Comparison of ENCODE assay signal across 5 cellular contexts in the genomic region with DNA sequence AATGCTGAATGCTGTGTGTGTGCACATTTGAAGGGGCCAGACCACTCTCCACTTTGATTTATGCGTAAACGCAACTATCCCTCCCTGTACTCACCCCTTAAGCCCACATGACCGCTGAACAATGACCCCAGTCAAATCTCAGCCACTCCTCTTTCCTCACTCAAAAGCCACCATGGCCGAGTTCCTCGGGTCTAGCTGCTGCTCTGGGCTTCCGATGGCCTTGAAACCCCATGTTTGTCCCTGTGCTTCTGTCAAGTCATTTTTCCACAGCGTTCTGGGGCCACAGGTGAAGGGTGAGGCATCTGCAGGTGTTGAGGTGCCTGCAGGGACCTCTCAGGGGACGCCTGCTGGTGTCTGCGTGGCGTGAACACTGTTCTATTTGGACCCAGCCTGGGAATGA.
"Had no signal": no experiment of that assay in that cellular context is flagged by ENCODE, and none has a peak within 500 bp of the region (broad histone marks: within the 10 kb centered on the region; RNA-seq: fewer than 3 reads in every experiment).

No MANE protein-coding gene starts in this region.

- H3K4me3 ChIP-seq: GM23248 had no signal

- H3K27ac ChIP-seq: GM23248 had no signal

- H3K9ac ChIP-seq: GM23248 had no signal

- H2AFZ ChIP-seq: GM23248 had no signal

- DNase-seq: GM23248, GOT3, H7, HCEC 1CT, IMR-90 had no signal
